In genomic region chr10:115963848-115964247, GRCh38 we compare ENCODE assay signal across 13 cellular contexts.
DNase-seq lines count a peak whose midpoint lies in the region; ATAC-seq and TF ChIP-seq lines count a peak whose summit lies in the region.
"Had no signal": no experiment of that assay in that cellular context is flagged by ENCODE, and none has a peak within 500 bp of the region (broad histone marks: within the 10 kb centered on the region; RNA-seq: fewer than 3 reads in every experiment).

No MANE protein-coding gene starts in this region.

- DNase-seq in NCI-H1694 (lab: John Stamatoyannopoulos, UW) (peak; percentile 2), endodermal cell (peak; percentile 58), progenitor cell of endocrine pancreas (ENCODE audit: low spot score, unreplicated experiment) (no peak), T-cell (no peak), NCI-H187 (lab: John Stamatoyannopoulos, UW) (no peak)
- DNase-seq: activated CD4-positive, alpha-beta T cell treated with anti-CD3 and anti-CD28 coated beads, Interleukin-2, amount 50 U/mL, for 48 hours; NCI-H146; right lobe of liver; SHP77 treated with DMSO at 0.1 percent for 48 hours had no signal

- no peaks in the 10 kb centered on the region for H3K4me1 ChIP-seq in endodermal cell (ENCODE audit: control insufficient read depth, insufficient read depth, low read length)
- H3K4me1 ChIP-seq: right lobe of liver had no signal

- H3K36me3 Mint-ChIP-seq in endodermal cell (ENCODE audit: low read depth) (no peaks in the 10 kb centered on the region), progenitor cell of endocrine pancreas (ENCODE audit: insufficient read depth) (no peaks in the 10 kb centered on the region), T-cell (no peaks in the 10 kb centered on the region)

- WGBS in endodermal cell (ENCODE audit: insufficient coverage in 1 of 2, insufficient read length in 1 of 2), 2 experiments = 70 to 76% methylated on average over 3 to 6 of the region's 6 CpGs

- H3K4me3 Mint-ChIP-seq in endodermal cell (no peak overlapping the region), progenitor cell of endocrine pancreas (ENCODE audit: low read depth) (no peak overlapping the region), T-cell (no peak overlapping the region)

- no peak overlapping the region for H3K4me3 ChIP-seq in endodermal cell (ENCODE audit: low read length)
- H3K4me3 ChIP-seq: right lobe of liver had no signal

- peaks cover 24% of the 10 kb centered on the region for H3K27me3 Mint-ChIP-seq in endodermal cell (ENCODE audit: insufficient read depth)
- H3K27me3 Mint-ChIP-seq in progenitor cell of endocrine pancreas = peaks cover 10% of the 10 kb centered on the region
- peaks cover 0 to 4% of the 10 kb centered on the region in 2 donors for H3K27me3 Mint-ChIP-seq in T-cell

- CTCF ChIA-PET in T-cell (lab: Charles Lee) = no interaction called here

- TF ChIP-seq CTCF in GM12873 (IDR thresholded peaks at IDR 0.05; ENCODE audit: insufficient read depth, low read depth, low read length, missing control alignments) (peak; percentile 30), endodermal cell (conservative IDR thresholded peaks at IDR 0.05) (peak; percentile 48), progenitor cell of endocrine pancreas (IDR thresholded peaks at IDR 0.05; ENCODE audit: unreplicated experiment) (peak; percentile 41)

- POLR2A ChIA-PET in T-cell (lab: Charles Lee) = no interaction called here

- peak overlapping the region; percentile 50 for H3K27ac ChIP-seq in endodermal cell (ENCODE audit: low read depth, low read length)
- H3K27ac ChIP-seq: epithelial cell of prostate, right lobe of liver had no signal

- H3K27ac Mint-ChIP-seq in endodermal cell = no peak overlapping the region
- no peak overlapping the region for H3K27ac Mint-ChIP-seq in progenitor cell of endocrine pancreas
- no peak overlapping the region for H3K27ac Mint-ChIP-seq in T-cell

- H3K4me1 Mint-ChIP-seq in endodermal cell (peaks cover 5% of the 10 kb centered on the region), progenitor cell of endocrine pancreas (ENCODE audit: low read depth) (no peaks in the 10 kb centered on the region), T-cell (no peaks in the 10 kb centered on the region)

- H3K9ac ChIP-seq in endodermal cell (ENCODE audit: extremely low read depth, low read length, poor library complexity, severe bottlenecking) = no peak overlapping the region

- H3K9me3 ChIP-seq in endodermal cell (ENCODE audit: control insufficient read depth, low read length) = no peaks in the 10 kb centered on the region
- H3K9me3 ChIP-seq: right lobe of liver had no signal

- no peaks in the 10 kb centered on the region for H3K36me3 ChIP-seq in endodermal cell (ENCODE audit: control insufficient read depth, insufficient read depth, low read length)
- H3K36me3 ChIP-seq: right lobe of liver had no signal

- no peaks in the 10 kb centered on the region for H3K27me3 ChIP-seq in endodermal cell (ENCODE audit: control insufficient read depth, insufficient read depth, low read length, poor library complexity, severe bottlenecking)
- H3K27me3 ChIP-seq: right lobe of liver had no signal

- no peak for ATAC-seq in GM21447 (IDR thresholded peaks at IDR 0.05; ENCODE audit: unreplicated experiment)
- no peak for ATAC-seq in GM19328 (IDR thresholded peaks at IDR 0.05; ENCODE audit: unreplicated experiment)
- ATAC-seq in T-cell (replicated peaks in 1 of 4) = no peak

- no peaks in the 10 kb centered on the region for H3K9me3 Mint-ChIP-seq in endodermal cell
- no peaks in the 10 kb centered on the region for H3K9me3 Mint-ChIP-seq in progenitor cell of endocrine pancreas (ENCODE audit: low read depth)
- H3K9me3 Mint-ChIP-seq in T-cell = peaks cover 3 to 13% (median 11%) of the 10 kb centered on the region in 3 donors

Comparison
In these comparisons a context has a peak if more than half of its experiments do, and no peak if none do; other contexts are left out.
1. DNase-seq: peak in NCI-H1694 (single experiment) and endodermal cell (single experiment); none in progenitor cell of endocrine pancreas (single experiment), T-cell (0 of 34) and NCI-H187 (0 of 2).
2. Peak in every context shown above with its lines, with median percentiles within 50 percentile points of each other: CTCF ChIP-seq.